21 cellular contexts compared by ENCODE assay signal in genomic region chr6:3805448-3806123, GRCh38. TPM values are rescaled to one million over a fixed set of nuclear protein-coding genes. Genes with fewer than 3 reads are reported as not detected.
A peak's percentile ranks its signal among the peaks of the same experiment; 100 is the strongest.
DNase-seq lines count a peak whose midpoint lies in the region; ATAC-seq and TF ChIP-seq lines count a peak whose summit lies in the region.
"Had no signal": no experiment of that assay in that cellular context is flagged by ENCODE, and none has a peak within 500 bp of the region (broad histone marks: within the 10 kb centered on the region; RNA-seq: fewer than 3 reads in every experiment).

No MANE protein-coding gene starts in this region.

- H3K9me3 ChIP-seq in stomach, result no peaks in the 10 kb centered on the region
- H3K9me3 ChIP-seq: BE2C, heart right ventricle, thyroid gland had no signal

- 82 to 90% (median 88%) methylated on average over 8 of the region's 8 CpGs for WGBS in stomach, 5 donors

- ATAC-seq in left lobe of liver, result peak; percentile 15
- no peak for ATAC-seq in GM18870 (IDR thresholded peaks at IDR 0.05; ENCODE audit: unreplicated experiment)
- no peak for ATAC-seq in GM21390 (IDR thresholded peaks at IDR 0.05; ENCODE audit: unreplicated experiment)
- ATAC-seq in HG02970 (IDR thresholded peaks at IDR 0.05; ENCODE audit: low FRiP score, unreplicated experiment), result no peak
- ATAC-seq: T-cell had no signal

- H3K36me3 ChIP-seq in stomach, result no peaks in the 10 kb centered on the region
- H3K36me3 ChIP-seq: BE2C, heart right ventricle, thyroid gland had no signal

- no peaks in the 10 kb centered on the region for H3K27me3 ChIP-seq in stomach
- H3K27me3 ChIP-seq: BE2C, heart right ventricle, thyroid gland had no signal

- H3K4me1 ChIP-seq in stomach, result peaks cover 9 to 40% (median 25%) of the 10 kb centered on the region in 4 donors
- H3K4me1 ChIP-seq: BE2C had no signal

- no peak overlapping the region for H3K4me3 ChIP-seq in choroid plexus epithelial cell (ENCODE audit: low read depth, low read length)
- H3K4me3 ChIP-seq in stomach, result no peak overlapping the region
- H3K4me3 ChIP-seq: heart right ventricle, thyroid gland had no signal

- H3K27ac ChIP-seq in stomach, result peak overlapping the region in 4 of 5 donors; percentile 23 to 79 (median 46)
- H3K27ac ChIP-seq: VCaP had no signal

- intact Hi-C loops in stomach (cut with DNase I; ENCODE audit: low total_unique reads), result no loop called here

- DNase-seq in HT1080 (ENCODE audit: low read depth) (peak; percentile 58), choroid plexus epithelial cell (ENCODE audit: low read depth) (peak; percentile 54), left lobe of liver (ENCODE audit: low spot score) (no peak), stomach (no peak), glomerular visceral epithelial cell (ENCODE audit: extremely low spot score) (no peak)
- DNase-seq: activated CD4-positive, alpha-beta T cell treated with anti-CD3 and anti-CD28 coated beads, Interleukin-2, amount 50 U/mL, for 48 hours; activated naive CD8-positive, alpha-beta T cell treated with anti-CD3 and anti-CD28 coated beads, Interleukin-2, amount 10 ng/mL, durations not matched to agents 7 days and 5 days; activated T-cell treated with anti-CD3 and anti-CD28 coated beads, Interleukin-2, amount 50 U/mL, for 48 hours; BE2C; DMS 273 treated with DMSO at 0.1 percent for 48 hours; heart right ventricle; islet precursor cell; NCI-H2081 treated with DMSO at 0.1 percent for 48 hours; NCI-H748 treated with DMSO at 0.1 percent for 48 hours; stimulated activated CD4-positive, alpha-beta T cell treated with anti-CD3 and anti-CD28 coated beads, Interleukin-4, amount 100 ng/mL, for 1 hour; T-cell; thyroid gland had no signal

- TF ChIP-seq CTCF in choroid plexus epithelial cell (conservative IDR thresholded peaks at IDR 0.05; ENCODE audit: low read depth, low read length) (no peak), stomach (IDR thresholded peaks at IDR 0.05) (no peak)

- no peak for TF ChIP-seq EP300 in stomach (IDR thresholded peaks at IDR 0.05)

- no peak for TF ChIP-seq POLR2A in stomach (IDR thresholded peaks at IDR 0.05)

RNA-seq across cellular contexts. Expression of gene FAM50B, which starts 43.6 kb away (rescaled TPM):
- total RNA-seq in HT1080 (2014; rRNA removed; shearing (Covaris generic)), result not detected in 2 replicates
- not detected in 2 replicates for polyA plus RNA-seq in HT1080 (2015; cell fraction: cytosol; rRNA removed)
- polyA plus RNA-seq in HT1080 (2015; cell fraction: nucleus; rRNA removed), result not detected in 2 replicates
- total RNA-seq in left lobe of liver (7.3 TPM), stomach (10 to 100 TPM in 1 of 5 donors, 1 to 10 TPM in 3, not detected in 1; 2.0 to 10.9 (median 3.7) TPM)
- polyA plus RNA-seq in stomach, result 10 to 100 TPM in 2 of 3 donors, 1 to 10 TPM in 1; 7.3 to 11.8 (median 11.6) TPM

RNA-seq across cellular contexts. Expression of gene PXDC1, which starts 54.1 kb away (rescaled TPM):
- total RNA-seq in HT1080 (2014; rRNA removed; shearing (Covaris generic)), result 27.6 and 28.2 TPM in 2 replicates
- 30.5 and 31.4 TPM in 2 replicates for polyA plus RNA-seq in HT1080 (2015; cell fraction: cytosol; rRNA removed)
- 15.6 and 28.1 TPM in 2 replicates for polyA plus RNA-seq in HT1080 (2015; cell fraction: nucleus; rRNA removed)
- total RNA-seq in left lobe of liver (55.8 TPM), stomach (10 to 100 TPM in 4 of 5 donors, 1 to 10 TPM in 1; 1.2 to 90.1 (median 74.1) TPM)
- 10 to 100 TPM; 23.2 to 36.8 (median 29.0) TPM for polyA plus RNA-seq in stomach

Comparison
In these comparisons a context has a peak if more than half of its experiments do, and no peak if none do; other contexts are left out.
1. DNase-seq: peak in HT1080 (single experiment) and choroid plexus epithelial cell (single experiment); none in left lobe of liver (single experiment), stomach (single experiment) and glomerular visceral epithelial cell (single experiment).